Comparison of ENCODE assay signal across 28 cellular contexts in genomic region chr10:6995339-6995738, GRCh38.
"Had no signal": no experiment of that assay in that cellular context is flagged by ENCODE, and none has a peak within 500 bp of the region (broad histone marks: within the 10 kb centered on the region; RNA-seq: fewer than 3 reads in every experiment).

No MANE protein-coding gene starts in this region.

- ATAC-seq: activated CD4-positive, alpha-beta T cell treated with anti-CD3 and anti-CD28 coated beads for 36 hours; activated T-cell treated with anti-CD3 and anti-CD28 coated beads, Interleukin-2, amount 50 U/mL, for 4 hours; body of pancreas; foreskin keratinocyte; left lung; stimulated activated memory B cell treated with anti-CD40 and anti-IgM and Interleukin-4, amounts not matched to agents 10 μg/mL and 1 μg/mL and 100 μg/mL, for 72 hours had no signal

- H3K4me1 Mint-ChIP-seq: stimulated activated memory B cell treated with anti-CD40 and anti-IgM and Interleukin-4, amounts not matched to agents 10 μg/mL and 1 μg/mL and 100 μg/mL, for 72 hours had no signal

- H3K9me3 Mint-ChIP-seq: activated B cell treated with CpG ODN at 0.5 μM for 24 hours; activated T-cell treated with anti-CD3 and anti-CD28 coated beads, Interleukin-2, amount 50 U/mL, for 4 hours; naive B cell; stimulated activated memory B cell treated with anti-CD40 and anti-IgM and Interleukin-4, amounts not matched to agents 10 μg/mL and 1 μg/mL and 100 μg/mL, for 72 hours; T-helper 1 cell treated with Interleukin-12 subunit alpha and Interleukin-12 subunit beta and Interleukin-4 antibody, amounts not matched to agents 30 μg/mL and 1 μg/mL, for 36 hours had no signal

- H3K4me3 ChIP-seq: body of pancreas, cardiac muscle cell, left lung, lung, right lobe of liver, stomach, suprapubic skin, tibial nerve had no signal

- H3K27me3 Mint-ChIP-seq: stimulated activated memory B cell treated with anti-CD40 and anti-IgM and Interleukin-4, amounts not matched to agents 10 μg/mL and 1 μg/mL and 100 μg/mL, for 72 hours had no signal

- H3K27ac Mint-ChIP-seq: activated B cell treated with CpG ODN at 0.5 μM for 24 hours; activated CD4-positive, alpha-beta T cell treated with anti-CD3 and anti-CD28 coated beads for 36 hours; activated naive CD8-positive, alpha-beta T cell treated with anti-CD3 and anti-CD28 coated beads, Interleukin-2, amount 10 ng/mL, durations not matched to agents 7 days and 5 days; naive B cell; stimulated activated memory B cell treated with anti-CD40 and anti-IgM and Interleukin-4, amounts not matched to agents 10 μg/mL and 1 μg/mL and 100 μg/mL, for 72 hours; T-helper 1 cell treated with Interleukin-12 subunit alpha and Interleukin-12 subunit beta and Interleukin-4 antibody, amounts not matched to agents 30 μg/mL and 1 μg/mL, for 36 hours had no signal

- H3K27me3 ChIP-seq: body of pancreas, cardiac muscle cell, left lung, right lobe of liver, stomach, suprapubic skin, tibial nerve had no signal

- H2AFZ ChIP-seq: parathyroid adenoma had no signal

- H3K9ac ChIP-seq: parathyroid adenoma had no signal

- H3K36me3 ChIP-seq: cardiac muscle cell, left lung, right lobe of liver, stomach, suprapubic skin, tibial nerve had no signal

- H3K27ac ChIP-seq: body of pancreas, cardiac muscle cell, foreskin keratinocyte, left lung, parathyroid adenoma, right lobe of liver, stomach, suprapubic skin, tibial nerve had no signal

- FAIRE-seq: small intestine, urothelium cell line had no signal

- H3K36me3 Mint-ChIP-seq: activated naive CD8-positive, alpha-beta T cell treated with anti-CD3 and anti-CD28 coated beads, Interleukin-2, amount 10 ng/mL, durations not matched to agents 7 days and 5 days; naive B cell; stimulated activated memory B cell treated with anti-CD40 and anti-IgM and Interleukin-4, amounts not matched to agents 10 μg/mL and 1 μg/mL and 100 μg/mL, for 72 hours had no signal

- H3K4me1 ChIP-seq: body of pancreas, foreskin keratinocyte, parathyroid adenoma, right lobe of liver, stomach, suprapubic skin, tibial nerve had no signal

- DNase-seq: activated B cell treated with CpG ODN at 0.5 μM for 24 hours; activated CD4-positive, alpha-beta T cell treated with anti-CD3 and anti-CD28 coated beads for 36 hours; activated CD4-positive, alpha-beta T cell treated with anti-CD3 and anti-CD28 coated beads, Interleukin-2, amount 50 U/mL, for 4 hours; activated CD8-positive, alpha-beta memory T cell treated with anti-CD3 and anti-CD28 coated beads for 24 hours; activated CD8-positive, alpha-beta memory T cell treated with anti-CD3 and anti-CD28 coated beads, Interleukin-2, amount 50 U/mL, for 4 hours; activated naive CD4-positive, alpha-beta T cell treated with Interleukin-2 at 50 U/mL for 16 hours; activated naive CD8-positive, alpha-beta T cell treated with anti-CD3 and anti-CD28 coated beads, Interleukin-2, amount 10 ng/mL, durations not matched to agents 7 days and 5 days; activated T-cell treated with anti-CD3 and anti-CD28 coated beads, Interleukin-2, amount 50 U/mL, for 4 hours; anterior cingulate cortex; body of pancreas; cortex of kidney; erythroblast; left lung; naive B cell; right lobe of liver; small intestine; stimulated activated CD4-positive, alpha-beta T cell treated with anti-CD3 and anti-CD28 coated beads, Interleukin-2, amount 100 ng/mL, for 24 hours; stomach; T1000 had no signal

- H3K9me3 ChIP-seq: body of pancreas, left lung, right lobe of liver, stomach, suprapubic skin, tibial nerve had no signal

- H3K4me3 Mint-ChIP-seq: activated B cell treated with CpG ODN at 0.5 μM for 24 hours; activated CD4-positive, alpha-beta T cell treated with anti-CD3 and anti-CD28 coated beads for 36 hours; activated naive CD8-positive, alpha-beta T cell treated with anti-CD3 and anti-CD28 coated beads, Interleukin-2, amount 10 ng/mL, durations not matched to agents 7 days and 5 days; activated T-cell treated with anti-CD3 and anti-CD28 coated beads, Interleukin-2, amount 50 U/mL, for 4 hours; naive B cell; stimulated activated memory B cell treated with anti-CD40 and anti-IgM and Interleukin-4, amounts not matched to agents 10 μg/mL and 1 μg/mL and 100 μg/mL, for 72 hours; T-helper 1 cell treated with Interleukin-12 subunit alpha and Interleukin-12 subunit beta and Interleukin-4 antibody, amounts not matched to agents 30 μg/mL and 1 μg/mL, for 36 hours had no signal
